8 cellular contexts compared by ENCODE assay signal in genomic region chr12:76878045-76878898, GRCh38.
A peak's percentile ranks its signal among the peaks of the same experiment; 100 is the strongest.
DNase-seq lines count a peak whose midpoint lies in the region; ATAC-seq and TF ChIP-seq lines count a peak whose summit lies in the region.

No MANE protein-coding gene starts in this region.

- H3K4me1 Mint-ChIP-seq in stimulated activated naive B cell treated with anti-CD40 and anti-IgM and Interleukin-4, amounts not matched to agents 10 μg/mL and 1 μg/mL and 100 μg/mL, for 72 hours: peaks cover 6 to 11% of the 10 kb centered on the region in 2 donors

- peak; percentile 19 for TF ChIP-seq CTCF in astrocyte of the spinal cord (IDR thresholded peaks at IDR 0.05; ENCODE audit: low read depth, low read length)

- H3K27me3 Mint-ChIP-seq in stimulated activated naive B cell treated with anti-CD40 and anti-IgM and Interleukin-4, amounts not matched to agents 10 μg/mL and 1 μg/mL and 100 μg/mL, for 72 hours: peaks cover 32 to 33% of the 10 kb centered on the region in 2 donors

- no peak for TF ChIP-seq POLR2A in GM18505 (IDR thresholded peaks at IDR 0.05; ENCODE audit: borderline replicate concordance, extremely low read depth, insufficient read depth, insufficient read length)

- H3K27ac Mint-ChIP-seq in stimulated activated naive B cell treated with anti-CD40 and anti-IgM and Interleukin-4, amounts not matched to agents 10 μg/mL and 1 μg/mL and 100 μg/mL, for 72 hours: peak overlapping the region; percentile 91

- in situ Hi-C loops in astrocyte of the spinal cord (cut with HindIII; ENCODE audit: low sequenced_read_pairs): no loop called here

- H3K4me3 ChIP-seq in astrocyte of the spinal cord (ENCODE audit: low read depth, low read length): peak overlapping the region; percentile 80

- peaks cover 0 to 2% of the 10 kb centered on the region in 2 donors for H3K36me3 Mint-ChIP-seq in stimulated activated naive B cell treated with anti-CD40 and anti-IgM and Interleukin-4, amounts not matched to agents 10 μg/mL and 1 μg/mL and 100 μg/mL, for 72 hours

- peak overlapping the region; percentile 92 to 97 for H3K4me3 Mint-ChIP-seq in stimulated activated naive B cell treated with anti-CD40 and anti-IgM and Interleukin-4, amounts not matched to agents 10 μg/mL and 1 μg/mL and 100 μg/mL, for 72 hours

- DNase-seq in AG20443 (ENCODE audit: low spot score): peak; percentile 33
- peak; percentile 9 for DNase-seq in NCI-H446 treated with DMSO at 0.1 percent for 48 hours (lab: John Stamatoyannopoulos, UW)
- peak; percentile 30 for DNase-seq in astrocyte of the spinal cord (ENCODE audit: low read depth, low spot score)
- DNase-seq in islet precursor cell: peak; percentile 81
- DNase-seq in stimulated activated naive B cell treated with anti-CD40 and anti-IgM and Interleukin-4, amounts not matched to agents 10 μg/mL and 1 μg/mL and 100 μg/mL, for 72 hours: no peak
- no peak for DNase-seq in inferior parietal cortex (ENCODE audit: extremely low spot score)

- no peaks in the 10 kb centered on the region for H3K9me3 Mint-ChIP-seq in stimulated activated naive B cell treated with anti-CD40 and anti-IgM and Interleukin-4, amounts not matched to agents 10 μg/mL and 1 μg/mL and 100 μg/mL, for 72 hours

- ATAC-seq in GM18505 (IDR thresholded peaks at IDR 0.05; ENCODE audit: unreplicated experiment): peak; percentile 35
- peak; percentile 26 for ATAC-seq in HG02870 (IDR thresholded peaks at IDR 0.05; ENCODE audit: unreplicated experiment)
- ATAC-seq in stimulated activated naive B cell treated with anti-CD40 and anti-IgM and Interleukin-4, amounts not matched to agents 10 μg/mL and 1 μg/mL and 100 μg/mL, for 72 hours (replicated peaks): peak; percentile 55 to 64

Comparison
In these comparisons a context has a peak if more than half of its experiments do, and no peak if none do; other contexts are left out.
1. DNase-seq: peak in AG20443 (single experiment), NCI-H446 treated with DMSO at 0.1 percent for 48 hours (single experiment), astrocyte of the spinal cord (single experiment) and islet precursor cell (single experiment); none in stimulated activated naive B cell treated with anti-CD40 and anti-IgM and Interleukin-4, amounts not matched to agents 10 μg/mL and 1 μg/mL and 100 μg/mL, for 72 hours (single experiment) and inferior parietal cortex (single experiment).
2. Peak in every context shown above with its lines, with median percentiles within 50 percentile points of each other: ATAC-seq.